In genomic region chr4:1291091-1291490, GRCh38 we compare ENCODE assay signal across 9 cellular contexts. TPM values are rescaled to one million over a fixed set of nuclear protein-coding genes. Genes with fewer than 3 reads are reported as not detected.
DNase-seq lines count a peak whose midpoint lies in the region; ATAC-seq and TF ChIP-seq lines count a peak whose summit lies in the region.
"Had no signal": no experiment of that assay in that cellular context is flagged by ENCODE, and none has a peak within 500 bp of the region (broad histone marks: within the 10 kb centered on the region; RNA-seq: fewer than 3 reads in every experiment).

No MANE protein-coding gene starts in this region.

- POLR2A ChIA-PET in activated CD4-positive, alpha-beta T cell treated with anti-CD3 and anti-CD28 coated beads, Interleukin-2, amount 10 ng/mL, durations not matched to agents 7 days and 5 days (lab: Charles Lee) = no interaction called here

- CTCF ChIA-PET in activated CD4-positive, alpha-beta T cell treated with anti-CD3 and anti-CD28 coated beads, Interleukin-2, amount 10 ng/mL, durations not matched to agents 7 days and 5 days (lab: Charles Lee) = interaction anchor here (1.2 to 2.0 kb wide), 5 partner anchors 19 to 55 kb away, joined by 3 to 11 read pairs (median 3); no protein-coding TSS in a partner anchor

- ATAC-seq in activated T-helper 17 cell treated with anti-CD3 and anti-CD28 coated beads, Interleukin-2, amount 50 U/mL, for 72 hours (replicated peaks) = no peak
- no peak for ATAC-seq in thoracic aorta (ENCODE audit: insufficient number of reproducible peaks, low FRiP score, low read depth)
- ATAC-seq in HG02763 (IDR thresholded peaks at IDR 0.05; ENCODE audit: unreplicated experiment) = no peak

- DNase-seq in activated CD4-positive, alpha-beta T cell treated with anti-CD3 and anti-CD28 coated beads, Interleukin-2, amount 10 ng/mL, durations not matched to agents 7 days and 5 days = no peak
- no peak for DNase-seq in activated CD4-positive, alpha-beta T cell treated with anti-CD3 and anti-CD28 coated beads for 1 hour
- no peak for DNase-seq in immature natural killer cell
- no peak for DNase-seq in thoracic aorta (ENCODE audit: low spot score)
- DNase-seq in 8988T = no peak
- no peak for DNase-seq in EL
- DNase-seq: DMS79 had no signal

- H3K27me3 Mint-ChIP-seq in activated CD4-positive, alpha-beta T cell treated with anti-CD3 and anti-CD28 coated beads, Interleukin-2, amount 10 ng/mL, durations not matched to agents 7 days and 5 days = no peaks in the 10 kb centered on the region
- no peaks in the 10 kb centered on the region for H3K27me3 Mint-ChIP-seq in activated T-helper 17 cell treated with anti-CD3 and anti-CD28 coated beads, Interleukin-2, amount 50 U/mL, for 72 hours
- H3K27me3 Mint-ChIP-seq in immature natural killer cell (ENCODE audit: low read depth in 3 of 3) = peaks cover 2 to 10% (median 7%) of the 10 kb centered on the region in 3 donors

- no peaks in the 10 kb centered on the region for H3K9me3 ChIP-seq in thoracic aorta

- TF ChIP-seq CTCF in thoracic aorta (IDR thresholded peaks at IDR 0.05) = no peak

- peak overlapping the region; percentile 83 for H3K27ac Mint-ChIP-seq in activated CD4-positive, alpha-beta T cell treated with anti-CD3 and anti-CD28 coated beads, Interleukin-2, amount 10 ng/mL, durations not matched to agents 7 days and 5 days
- H3K27ac Mint-ChIP-seq in activated T-helper 17 cell treated with anti-CD3 and anti-CD28 coated beads, Interleukin-2, amount 50 U/mL, for 72 hours = peak overlapping the region; percentile 96
- peak overlapping the region; percentile 74 to 93 (median 91) for H3K27ac Mint-ChIP-seq in immature natural killer cell

- peak overlapping the region; percentile 84 for H3K4me3 ChIP-seq in thoracic aorta

- peak overlapping the region; percentile 85 for H3K4me3 Mint-ChIP-seq in activated CD4-positive, alpha-beta T cell treated with anti-CD3 and anti-CD28 coated beads, Interleukin-2, amount 10 ng/mL, durations not matched to agents 7 days and 5 days
- H3K4me3 Mint-ChIP-seq in activated T-helper 17 cell treated with anti-CD3 and anti-CD28 coated beads, Interleukin-2, amount 50 U/mL, for 72 hours = peak overlapping the region; percentile 99
- peak overlapping the region; percentile 89 to 96 (median 91) for H3K4me3 Mint-ChIP-seq in immature natural killer cell

- H3K27me3 ChIP-seq in thoracic aorta (replicated peaks; ENCODE audit: insufficient read depth) = no peaks in the 10 kb centered on the region

- peaks cover 14% of the 10 kb centered on the region for H3K36me3 Mint-ChIP-seq in activated CD4-positive, alpha-beta T cell treated with anti-CD3 and anti-CD28 coated beads, Interleukin-2, amount 10 ng/mL, durations not matched to agents 7 days and 5 days (ENCODE audit: low read depth)
- peaks cover 22% of the 10 kb centered on the region for H3K36me3 Mint-ChIP-seq in activated T-helper 17 cell treated with anti-CD3 and anti-CD28 coated beads, Interleukin-2, amount 50 U/mL, for 72 hours (ENCODE audit: low read depth)
- no peaks in the 10 kb centered on the region for H3K36me3 Mint-ChIP-seq in immature natural killer cell

- H3K36me3 ChIP-seq in thoracic aorta = no peaks in the 10 kb centered on the region

- H3K9me3 Mint-ChIP-seq in activated CD4-positive, alpha-beta T cell treated with anti-CD3 and anti-CD28 coated beads, Interleukin-2, amount 10 ng/mL, durations not matched to agents 7 days and 5 days = peaks cover 7% of the 10 kb centered on the region
- H3K9me3 Mint-ChIP-seq in activated T-helper 17 cell treated with anti-CD3 and anti-CD28 coated beads, Interleukin-2, amount 50 U/mL, for 72 hours = no peaks in the 10 kb centered on the region
- H3K9me3 Mint-ChIP-seq in immature natural killer cell = no peaks in the 10 kb centered on the region

- peaks cover 42% of the 10 kb centered on the region for H3K4me1 Mint-ChIP-seq in activated CD4-positive, alpha-beta T cell treated with anti-CD3 and anti-CD28 coated beads, Interleukin-2, amount 10 ng/mL, durations not matched to agents 7 days and 5 days
- H3K4me1 Mint-ChIP-seq in activated T-helper 17 cell treated with anti-CD3 and anti-CD28 coated beads, Interleukin-2, amount 50 U/mL, for 72 hours = peaks cover 18% of the 10 kb centered on the region
- H3K4me1 Mint-ChIP-seq in immature natural killer cell = peaks cover 42 to 54% of the 10 kb centered on the region in 2 donors

- peaks cover 33 to 45% of the 10 kb centered on the region in 2 donors for H3K4me1 ChIP-seq in thoracic aorta (ENCODE audit: control insufficient read depth in 1 of 2, low read depth in 2 of 2)

- peak overlapping the region; percentile 55 to 71 for H3K27ac ChIP-seq in thoracic aorta

RNA-seq across cellular contexts. Expression of gene MAEA, which starts 1.4 kb away (rescaled TPM):
- total RNA-seq in activated CD4-positive, alpha-beta T cell treated with anti-CD3 and anti-CD28 coated beads, Interleukin-2, amount 10 ng/mL, durations not matched to agents 7 days and 5 days = 10 to 100 TPM; 63.8 to 69.0 TPM
- 10 to 100 TPM; 61.4 to 62.8 TPM for total RNA-seq in activated T-helper 17 cell treated with anti-CD3 and anti-CD28 coated beads, Interleukin-2, amount 50 U/mL, for 72 hours
- 10 to 100 TPM; 60.7 to 76.0 (median 72.9) TPM for polyA plus RNA-seq in immature natural killer cell
- total RNA-seq in thoracic aorta = 10 to 100 TPM; 53.7 to 83.8 TPM

RNA-seq across cellular contexts. Expression of gene CTBP1, which starts 42.2 kb away (rescaled TPM):
- 100 to 1,000 TPM; 223 to 242 TPM for total RNA-seq in activated CD4-positive, alpha-beta T cell treated with anti-CD3 and anti-CD28 coated beads, Interleukin-2, amount 10 ng/mL, durations not matched to agents 7 days and 5 days
- total RNA-seq in activated T-helper 17 cell treated with anti-CD3 and anti-CD28 coated beads, Interleukin-2, amount 50 U/mL, for 72 hours = 100 to 1,000 TPM; 117 to 173 TPM
- 100 to 1,000 TPM in 1 of 3 donors, 10 to 100 TPM in 2; 72.1 to 110 (median 77.7) TPM for polyA plus RNA-seq in immature natural killer cell
- 100 to 1,000 TPM; 132 to 256 TPM for total RNA-seq in thoracic aorta

RNA-seq across cellular contexts. Expression of gene UVSSA, which starts 55.9 kb away (rescaled TPM):
- total RNA-seq in activated CD4-positive, alpha-beta T cell treated with anti-CD3 and anti-CD28 coated beads, Interleukin-2, amount 10 ng/mL, durations not matched to agents 7 days and 5 days = 10 to 100 TPM; 19.1 to 23.0 TPM
- 10 to 100 TPM; 15.8 to 22.3 TPM for total RNA-seq in activated T-helper 17 cell treated with anti-CD3 and anti-CD28 coated beads, Interleukin-2, amount 50 U/mL, for 72 hours
- polyA plus RNA-seq in immature natural killer cell = 1 to 10 TPM; 3.2 to 7.0 (median 4.0) TPM
- 10 to 100 TPM; 23.3 to 29.0 TPM for total RNA-seq in thoracic aorta
